ENCODE assay signal across 14 cellular contexts in genomic region chr3:117665311-117665710, GRCh38.
A peak's percentile ranks its signal among the peaks of the same experiment; 100 is the strongest.
DNase-seq lines count a peak whose midpoint lies in the region; ATAC-seq and TF ChIP-seq lines count a peak whose summit lies in the region.
"Had no signal": no experiment of that assay in that cellular context is flagged by ENCODE, and none has a peak within 500 bp of the region (broad histone marks: within the 10 kb centered on the region; RNA-seq: fewer than 3 reads in every experiment).

No MANE protein-coding gene starts in this region.

- H3K79me2 ChIP-seq in parathyroid adenoma = no peaks in the 10 kb centered on the region

- no peaks in the 10 kb centered on the region for H3K27me3 ChIP-seq in parathyroid adenoma (ENCODE audit: control insufficient read depth, insufficient read depth, low read length)
- H3K27me3 ChIP-seq: esophagus squamous epithelium, testis had no signal

- no peak overlapping the region for H3K27ac ChIP-seq in parathyroid adenoma
- H3K27ac ChIP-seq: esophagus squamous epithelium, heart right ventricle, SK-N-MC, testis had no signal

- H3K36me3 ChIP-seq in parathyroid adenoma (ENCODE audit: control insufficient read depth, insufficient read depth, low read length) = no peaks in the 10 kb centered on the region
- H3K36me3 ChIP-seq: esophagus squamous epithelium, heart right ventricle had no signal

- H3K4me1 ChIP-seq in parathyroid adenoma = peaks cover 9% of the 10 kb centered on the region
- H3K4me1 ChIP-seq: esophagus squamous epithelium, heart right ventricle, testis had no signal

- no peaks in the 10 kb centered on the region for H3K9me3 ChIP-seq in parathyroid adenoma (ENCODE audit: control insufficient read depth, low read length)
- H3K9me3 ChIP-seq: esophagus squamous epithelium, heart right ventricle, testis had no signal

- no peak for TF ChIP-seq CTCF in parathyroid adenoma (IDR thresholded peaks at IDR 0.05)

- peak overlapping the region; percentile 40 for H2AFZ ChIP-seq in parathyroid adenoma

- no peak for ATAC-seq in GM18867 (IDR thresholded peaks at IDR 0.05; ENCODE audit: unreplicated experiment)
- ATAC-seq: heart right ventricle, left colon had no signal

- no peak overlapping the region for H3K4me3 ChIP-seq in parathyroid adenoma (ENCODE audit: low read depth, low read length)
- H3K4me3 ChIP-seq: esophagus squamous epithelium, heart right ventricle, SK-N-MC, testis had no signal

- peak overlapping the region; percentile 27 for H3K4me2 ChIP-seq in parathyroid adenoma (ENCODE audit: low read length)

- no peak overlapping the region for H3K9ac ChIP-seq in parathyroid adenoma

- DNase-seq in DMS79 treated with DMSO at 0.1 percent for 48 hours (lab: John Stamatoyannopoulos, UW) = peak; percentile 93
- DNase-seq in NCI-H128 (lab: John Stamatoyannopoulos, UW; ENCODE audit: unreplicated experiment) = peak; percentile 20
- DNase-seq in SHP77 treated with DMSO at 0.1 percent for 48 hours (lab: John Stamatoyannopoulos, UW) = peak; percentile 64
- DNase-seq in cerebellar nuclear complex (lab: John Stamatoyannopoulos, UW) = no peak
- DNase-seq in NCI-H2171 treated with DMSO at 0.1 percent for 48 hours (lab: John Stamatoyannopoulos, UW) = no peak
- DNase-seq: activated CD4-positive, alpha-beta T cell treated with anti-CD3 and anti-CD28 coated beads, Interleukin-2, amount 50 U/mL, for 48 hours; esophagus squamous epithelium; heart right ventricle; naive B cell; testis had no signal

Comparison
In these comparisons a context has a peak if more than half of its experiments do, and no peak if none do; other contexts are left out.
1. DNase-seq: peak in DMS79 treated with DMSO at 0.1 percent for 48 hours (single experiment), NCI-H128 (single experiment) and SHP77 treated with DMSO at 0.1 percent for 48 hours (single experiment); none in cerebellar nuclear complex (0 of 2) and NCI-H2171 treated with DMSO at 0.1 percent for 48 hours (single experiment).